ENCODE assay signal across 25 cellular contexts in the genomic region with DNA sequence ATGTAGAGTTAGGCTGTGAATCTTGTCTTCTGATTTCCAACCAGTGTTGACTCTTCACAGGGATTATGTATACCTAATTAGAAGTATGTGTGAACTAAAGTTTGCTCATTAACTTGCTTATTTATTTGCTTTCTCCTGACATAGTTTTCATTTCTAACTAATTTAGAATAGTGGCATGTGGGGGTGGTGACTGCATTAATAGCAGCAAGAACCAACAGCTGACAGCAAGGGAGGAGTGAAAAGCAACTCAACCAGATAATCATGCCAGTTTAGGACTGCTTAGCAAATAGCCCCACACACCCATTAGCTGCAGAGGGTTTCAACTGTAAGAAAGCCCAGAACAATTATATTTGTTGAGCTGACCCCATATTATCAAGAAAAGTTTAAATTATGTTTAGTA. TPM values are rescaled to one million over a fixed set of nuclear protein-coding genes. Genes with fewer than 3 reads are reported as not detected.
"Had no signal": no experiment of that assay in that cellular context is flagged by ENCODE, and none has a peak within 500 bp of the region (broad histone marks: within the 10 kb centered on the region; RNA-seq: fewer than 3 reads in every experiment).

No MANE protein-coding gene starts in this region.

- ATAC-seq: activated T-cell treated with anti-CD3 and anti-CD28 coated beads, Interleukin-2, amount 50 U/mL, for 4 hours; effector memory CD8-positive, alpha-beta T cell; gastrocnemius medialis; left colon; naive thymus-derived CD8-positive, alpha-beta T cell; WTC11 had no signal

- H3K27ac ChIP-seq: adrenal gland, ascending aorta, brain microvascular endothelial cell, colonic mucosa, esophagus squamous epithelium, tibial artery had no signal

- H3K4me1 ChIP-seq: colonic mucosa had no signal

- H3K4me3 ChIP-seq: adrenal gland, ascending aorta, colonic mucosa, dorsolateral prefrontal cortex, esophagus squamous epithelium, gastrocnemius medialis, lung, skin epidermis, tibial artery had no signal

- H3K27me3 ChIP-seq: adrenal gland, ascending aorta, brain microvascular endothelial cell, colonic mucosa, dorsolateral prefrontal cortex, esophagus squamous epithelium, gastrocnemius medialis, tibial artery had no signal

- DNase-seq: activated CD4-positive, alpha-beta T cell treated with anti-CD3 and anti-CD28 coated beads, Interleukin-2, amount 50 U/mL, for 4 hours; activated CD8-positive, alpha-beta memory T cell treated with anti-CD3 and anti-CD28 coated beads, Interleukin-2, amount 50 U/mL, for 48 hours; activated naive CD4-positive, alpha-beta T cell; activated T-cell treated with anti-CD3 and anti-CD28 coated beads, Interleukin-2, amount 50 U/mL, for 4 hours; adrenal gland; brain microvascular endothelial cell; colonic mucosa; dorsolateral prefrontal cortex; effector memory CD8-positive, alpha-beta T cell; esophagus squamous epithelium; gastrocnemius medialis; head of caudate nucleus; islet precursor cell; left colon; naive thymus-derived CD8-positive, alpha-beta T cell; stimulated activated CD4-positive, alpha-beta T cell treated with anti-CD3 and anti-CD28 coated beads, Interleukin-1b, Interleukin-23, amount 100 ng/mL, for 48 hours; substantia nigra; T-helper 9 cell; tibial artery had no signal

- H3K9me3 ChIP-seq: adrenal gland, ascending aorta, colonic mucosa, esophagus squamous epithelium, gastrocnemius medialis, tibial artery had no signal

- H3K36me3 ChIP-seq: adrenal gland, ascending aorta, brain microvascular endothelial cell, colonic mucosa, esophagus squamous epithelium, gastrocnemius medialis had no signal

RNA-seq across cellular contexts. Expression of a gene that starts 3.8 kb away (rescaled TPM):
- total RNA-seq: activated CD8-positive, alpha-beta memory T cell treated with anti-CD3 and anti-CD28 coated beads for 36 hours; naive thymus-derived CD8-positive, alpha-beta T cell; T-helper 1 cell treated with Interleukin-12 subunit alpha and Interleukin-12 subunit beta and Interleukin-4 antibody, amounts not matched to agents 30 ng/mL and 1 ng/mL, for 36 hours had no signal
- polyA plus RNA-seq: naive thymus-derived CD8-positive, alpha-beta T cell had no signal
